In genomic region chr12:92511776-92512175, GRCh38 we compare ENCODE assay signal across 28 cellular contexts.
"Had no signal": no experiment of that assay in that cellular context is flagged by ENCODE, and none has a peak within 500 bp of the region (broad histone marks: within the 10 kb centered on the region; RNA-seq: fewer than 3 reads in every experiment).

No MANE protein-coding gene starts in this region.

- H3K4me3 ChIP-seq: esophagus muscularis mucosa, left lung, pancreas, stomach, tibial artery had no signal

- H3K9me3 Mint-ChIP-seq: nephron progenitor cell had no signal

- H3K27me3 Mint-ChIP-seq: activated CD4-positive, alpha-beta memory T cell treated with anti-CD3 and anti-CD28 coated beads, Interleukin-2, amount 10 ng/mL, durations not matched to agents 7 days and 5 days; activated CD4-positive, alpha-beta T cell treated with anti-CD3 and anti-CD28 coated beads, Interleukin-2, amount 10 ng/mL, durations not matched to agents 7 days and 5 days; activated T-cell treated with anti-CD3 and anti-CD28 coated beads, Interleukin-2, amount 50 U/mL, for 24 hours; naive B cell; stimulated activated naive B cell treated with anti-CD40 and anti-IgM and Interleukin-4, amounts not matched to agents 10 μg/mL and 1 μg/mL and 100 μg/mL, for 72 hours had no signal

- H3K36me3 ChIP-seq: esophagus muscularis mucosa, left lung, pancreas, stomach, tibial artery had no signal

- H3K27me3 ChIP-seq: esophagus muscularis mucosa, foreskin keratinocyte, left lung, pancreas, stomach, tibial artery had no signal

- H3K27ac ChIP-seq: foreskin keratinocyte, left lung, pancreas had no signal

- H3K36me3 Mint-ChIP-seq: mesothelial cell of epicardium, WTC11 had no signal

- FAIRE-seq: islet of Langerhans, pancreas had no signal

- H3K4me3 Mint-ChIP-seq: activated CD4-positive, alpha-beta memory T cell treated with anti-CD3 and anti-CD28 coated beads, Interleukin-2, amount 10 ng/mL, durations not matched to agents 7 days and 5 days; activated CD4-positive, alpha-beta T cell treated with anti-CD3 and anti-CD28 coated beads, Interleukin-2, amount 10 ng/mL, durations not matched to agents 7 days and 5 days; activated T-cell treated with anti-CD3 and anti-CD28 coated beads, Interleukin-2, amount 50 U/mL, for 24 hours; mesothelial cell of epicardium; naive B cell; nephron progenitor cell; stimulated activated naive B cell treated with anti-CD40 and anti-IgM and Interleukin-4, amounts not matched to agents 10 μg/mL and 1 μg/mL and 100 μg/mL, for 72 hours; WTC11 had no signal

- H3K27ac Mint-ChIP-seq: activated CD4-positive, alpha-beta memory T cell treated with anti-CD3 and anti-CD28 coated beads, Interleukin-2, amount 10 ng/mL, durations not matched to agents 7 days and 5 days; activated CD4-positive, alpha-beta T cell treated with anti-CD3 and anti-CD28 coated beads, Interleukin-2, amount 10 ng/mL, durations not matched to agents 7 days and 5 days; activated T-cell treated with anti-CD3 and anti-CD28 coated beads, Interleukin-2, amount 50 U/mL, for 24 hours; mesothelial cell of epicardium; naive B cell; nephron progenitor cell; stimulated activated naive B cell treated with anti-CD40 and anti-IgM and Interleukin-4, amounts not matched to agents 10 μg/mL and 1 μg/mL and 100 μg/mL, for 72 hours; WTC11 had no signal

- DNase-seq: activated CD4-positive, alpha-beta memory T cell treated with anti-CD3 and anti-CD28 coated beads, Interleukin-2, amount 10 ng/mL, durations not matched to agents 7 days and 5 days; activated CD4-positive, alpha-beta T cell treated with anti-CD3 and anti-CD28 coated beads for 1 hour; activated CD4-positive, alpha-beta T cell treated with anti-CD3 and anti-CD28 coated beads, Interleukin-2, amount 10 ng/mL, durations not matched to agents 7 days and 5 days; activated CD8-positive, alpha-beta memory T cell treated with anti-CD3 and anti-CD28 coated beads, Interleukin-2, amount 50 U/mL, for 48 hours; activated gamma-delta T cell treated with Interleukin-2 at 50 U/mL for 16 hours; activated naive CD4-positive, alpha-beta T cell treated with anti-CD3 and anti-CD28 coated beads, Interleukin-2, amount 50 U/mL, for 16 hours; activated T-cell treated with anti-CD3 and anti-CD28 coated beads, Interleukin-2, amount 50 U/mL, for 24 hours; amniotic stem cell; central memory CD4-positive, alpha-beta T cell; foreskin keratinocyte; glutamatergic neuron; left lung; mammary epithelial cell; naive B cell; nephron progenitor cell; nucleus accumbens; pancreas; right cardiac atrium; stimulated activated CD4-positive, alpha-beta T cell treated with anti-CD3 and anti-CD28 coated beads, Interleukin-15, amount 100 ng/mL, for 24 hours; stimulated activated CD4-positive, alpha-beta T cell treated with anti-CD3 and anti-CD28 coated beads, Interleukin-2, amount 100 ng/mL, for 24 hours; stimulated activated naive B cell treated with anti-CD40 and anti-IgM and Interleukin-4, amounts not matched to agents 10 μg/mL and 1 μg/mL and 100 μg/mL, for 72 hours; stomach; T-helper 2 cell; tibial artery had no signal

- H3K9me3 ChIP-seq: esophagus muscularis mucosa, left lung, pancreas, stomach, tibial artery had no signal
